Comparison of ENCODE assay signal across 2 cellular contexts in the genomic region with DNA sequence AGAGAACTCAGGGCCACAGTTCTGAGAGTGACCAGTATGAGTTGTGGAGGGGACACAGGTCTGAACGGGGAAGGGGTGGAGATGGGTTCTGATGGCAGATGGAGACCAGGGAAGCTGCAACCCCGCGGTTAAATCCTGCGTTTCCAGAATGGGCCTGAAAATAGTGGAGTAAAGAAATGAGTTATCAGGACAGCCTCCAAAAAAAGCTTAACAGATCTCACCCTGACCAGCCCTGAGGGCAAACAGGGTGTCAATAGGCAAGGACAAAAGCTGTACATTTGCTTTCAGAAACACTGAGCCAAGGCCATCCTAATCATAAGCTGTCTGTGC.
TF ChIP-seq lines count a peak whose summit lies in the region.

No MANE protein-coding gene starts in this region.

TF ChIP-seq in IMR-90, 13 proteins besides CTCF, POLR2A, EP300 and RAD21:
- TF ChIP-seq SMC3 (IDR thresholded peaks at IDR 0.05; ENCODE audit: low read depth, low read length) (no peak), MXI1 (IDR thresholded peaks at IDR 0.05; ENCODE audit: borderline replicate concordance, low read depth, low read length) (no peak), FOS (IDR thresholded peaks at IDR 0.05; ENCODE audit: low read depth, low read length) (no peak), NFE2L2 (IDR thresholded peaks at IDR 0.05; ENCODE audit: low read depth, low read length) (no peak), CHD1 (IDR thresholded peaks at IDR 0.05; ENCODE audit: low read depth, low read length) (no peak), RFX5 (IDR thresholded peaks at IDR 0.05; ENCODE audit: low read depth, low read length) (no peak), MAFK (IDR thresholded peaks at IDR 0.05; ENCODE audit: low read depth, low read length) (no peak), RCOR1 (IDR thresholded peaks at IDR 0.05; ENCODE audit: insufficient replicate concordance, low read length) (no peak), MAZ (IDR thresholded peaks at IDR 0.05; ENCODE audit: borderline replicate concordance, low read depth, low read length) (no peak), BHLHE40 (IDR thresholded peaks at IDR 0.05; ENCODE audit: low read depth, low read length) (no peak), CEBPB (IDR thresholded peaks at IDR 0.05; ENCODE audit: low read depth, low read length) (no peak)
- TF ChIP-seq, protein P1, sequence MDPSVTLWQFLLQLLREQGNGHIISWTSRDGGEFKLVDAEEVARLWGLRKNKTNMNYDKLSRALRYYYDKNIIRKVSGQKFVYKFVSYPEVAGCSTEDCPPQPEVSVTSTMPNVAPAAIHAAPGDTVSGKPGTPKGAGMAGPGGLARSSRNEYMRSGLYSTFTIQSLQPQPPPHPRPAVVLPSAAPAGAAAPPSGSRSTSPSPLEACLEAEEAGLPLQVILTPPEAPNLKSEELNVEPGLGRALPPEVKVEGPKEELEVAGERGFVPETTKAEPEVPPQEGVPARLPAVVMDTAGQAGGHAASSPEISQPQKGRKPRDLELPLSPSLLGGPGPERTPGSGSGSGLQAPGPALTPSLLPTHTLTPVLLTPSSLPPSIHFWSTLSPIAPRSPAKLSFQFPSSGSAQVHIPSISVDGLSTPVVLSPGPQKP (IDR thresholded peaks at IDR 0.05; ENCODE audit: borderline replicate concordance, low read depth, low read length) = no peak
- TF ChIP-seq, protein P2, sequence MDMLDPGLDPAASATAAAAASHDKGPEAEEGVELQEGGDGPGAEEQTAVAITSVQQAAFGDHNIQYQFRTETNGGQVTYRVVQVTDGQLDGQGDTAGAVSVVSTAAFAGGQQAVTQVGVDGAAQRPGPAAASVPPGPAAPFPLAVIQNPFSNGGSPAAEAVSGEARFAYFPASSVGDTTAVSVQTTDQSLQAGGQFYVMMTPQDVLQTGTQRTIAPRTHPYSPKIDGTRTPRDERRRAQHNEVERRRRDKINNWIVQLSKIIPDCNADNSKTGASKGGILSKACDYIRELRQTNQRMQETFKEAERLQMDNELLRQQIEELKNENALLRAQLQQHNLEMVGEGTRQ (IDR thresholded peaks at IDR 0.05; ENCODE audit: low read depth, low read length) = no peak

TF ChIP-seq in H1, 55 proteins besides CTCF, POLR2A, EP300 and RAD21:
- peak; percentile 41 for TF ChIP-seq EZH2 (IDR thresholded peaks at IDR 0.05; ENCODE audit: low read depth, low read length, severe bottlenecking)
- TF ChIP-seq YY1 (IDR thresholded peaks at IDR 0.05; ENCODE audit: low read depth, low read length) = no peak
- peak; percentile 48; the same call in 1 of the 2 replicates for TF ChIP-seq SUZ12 (IDR thresholded peaks at IDR 0.05; ENCODE audit: low read length)
